8 cellular contexts compared by ENCODE assay signal in the genomic region with DNA sequence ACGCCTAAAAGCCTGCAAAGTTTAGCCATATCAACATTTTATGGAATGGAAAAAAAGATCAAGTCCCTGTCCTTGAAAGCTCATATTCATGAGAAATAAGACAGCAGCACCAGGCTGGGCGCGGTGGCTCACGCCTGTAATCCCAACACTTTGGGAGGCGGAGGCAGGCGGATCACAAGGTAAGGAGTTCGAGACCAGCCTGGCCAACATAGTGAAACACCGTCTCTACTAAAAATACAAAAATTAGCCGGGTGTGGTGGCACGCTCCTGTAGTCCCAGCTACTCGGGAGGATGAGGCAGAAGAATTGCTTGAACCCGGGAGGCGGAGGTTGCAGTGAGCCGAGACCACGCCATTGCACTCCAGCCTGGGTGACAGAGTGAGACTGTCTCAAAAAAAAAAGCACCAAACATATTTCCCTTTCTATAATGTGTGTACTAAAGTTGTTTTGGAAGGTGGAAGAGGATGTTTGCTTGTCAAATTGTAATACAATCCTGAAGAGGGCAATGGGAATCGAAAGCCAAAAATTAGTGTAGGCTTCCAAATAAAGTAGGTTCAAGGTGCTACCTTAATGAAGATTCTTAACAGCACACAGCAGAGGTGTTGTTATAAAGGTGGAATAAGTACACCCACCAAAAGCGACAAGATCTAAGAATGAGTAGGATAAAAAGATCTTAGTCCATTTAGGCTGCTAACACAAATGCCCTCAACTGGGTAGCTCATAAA. TPM values are rescaled to one million over a fixed set of nuclear protein-coding genes. Genes with fewer than 3 reads are reported as not detected.
A peak's percentile ranks its signal among the peaks of the same experiment; 100 is the strongest.
DNase-seq lines count a peak whose midpoint lies in the region; ATAC-seq and TF ChIP-seq lines count a peak whose summit lies in the region.
"Not testable (repeated sequence)": the region's sequence is repeated elsewhere in the genome, so short reads cannot be mapped to it uniquely, and the experiment has no call there.

No MANE protein-coding gene starts in this region.

- H3K36me3 ChIP-seq in OCI-LY7 (ENCODE audit: insufficient read depth, low read length); mesodermal cell (ENCODE audit: control insufficient read depth, insufficient read depth, low read length); uterus: not testable (repeated sequence)

- peaks cover 29% of the 10 kb centered on the region for H3K79me2 ChIP-seq in OCI-LY7 (ENCODE audit: insufficient read depth, low read depth, low read length)

- not testable (repeated sequence) for H3K27ac ChIP-seq in OCI-LY7 (ENCODE audit: low read depth, low read length, poor library complexity, severe bottlenecking)
- H3K27ac ChIP-seq in caudate nucleus (ENCODE audit: low read depth, low read length) (peak overlapping the region; percentile 93), mesodermal cell (ENCODE audit: low read depth, low read length, severe bottlenecking) (peak overlapping the region; percentile 96), uterus (peak overlapping the region; percentile 96 to 98)

- not testable (repeated sequence) for H3K9me3 Mint-ChIP-seq in activated T-cell treated with anti-CD3 and anti-CD28 coated beads, Interleukin-2, amount 50 U/mL, for 4 hours

- not testable (repeated sequence) for TF ChIP-seq CTCF in GM12865 (IDR thresholded peaks at IDR 0.05; ENCODE audit: insufficient read depth, low read depth, low read length, missing control alignments); OCI-LY7 (conservative IDR thresholded peaks at IDR 0.05; ENCODE audit: low read length); foreskin fibroblast (IDR thresholded peaks at IDR 0.05; ENCODE audit: low read depth, low read length); retinal pigment epithelial cell (conservative IDR thresholded peaks at IDR 0.05; ENCODE audit: low read depth, low read length); uterus (IDR thresholded peaks at IDR 0.05)

- not testable (repeated sequence) for H3K27me3 Mint-ChIP-seq in activated T-cell treated with anti-CD3 and anti-CD28 coated beads, Interleukin-2, amount 50 U/mL, for 4 hours (ENCODE audit: low read depth)

- H3K9me3 ChIP-seq in OCI-LY7 (ENCODE audit: low read length); mesodermal cell (ENCODE audit: control insufficient read depth, low read length); uterus: not testable (repeated sequence)

- not testable (repeated sequence) for ATAC-seq in activated T-cell treated with anti-CD3 and anti-CD28 coated beads, Interleukin-2, amount 50 U/mL, for 4 hours

- not testable (repeated sequence) for BruUV-seq in OCI-LY7 (replicated peaks; lab: Mats Ljungman, UMichigan)

- not testable (repeated sequence) for H3K27me3 ChIP-seq in uterus

- not testable (repeated sequence) for DNase-seq in GM12865 (ENCODE audit: low read depth); OCI-LY7 (ENCODE audit: low spot score); activated T-cell treated with anti-CD3 and anti-CD28 coated beads, Interleukin-2, amount 50 U/mL, for 4 hours; caudate nucleus (lab: John Stamatoyannopoulos, UW); foreskin fibroblast; retinal pigment epithelial cell (ENCODE audit: low read depth); uterus

- H3K4me3 ChIP-seq in GM12865 (ENCODE audit: low read depth, low read length) (peak overlapping the region; percentile 90), OCI-LY7 (ENCODE audit: low read depth, low read length, poor library complexity, severe bottlenecking) (peak overlapping the region; percentile 75), foreskin fibroblast (ENCODE audit: low read depth in 1 of 2, low read length in 2 of 2) (peak overlapping the region; percentile 89 to 95), mesodermal cell (ENCODE audit: extremely low read depth, insufficient read depth, low read length, poor library complexity, severe bottlenecking) (peak overlapping the region; percentile 93), retinal pigment epithelial cell (ENCODE audit: low read length) (peak overlapping the region; percentile 87), uterus (peak overlapping the region; percentile 86 to 87)

- WGBS in mesodermal cell (ENCODE audit: insufficient coverage in 2 of 2), 2 experiments: 98% methylated on average over 11 to 12 of the region's 17 CpGs

- H3K9me2 ChIP-seq in OCI-LY7 (ENCODE audit: insufficient read depth, low read length): not testable (repeated sequence)

- POLR2A ChIA-PET in OCI-LY7 (lab: Charles Lee): interaction anchor here (0.8 to 3.9 kb wide), 6 partner anchors 10 to 327 kb away, joined by 3 to 49 read pairs (median 12); partner anchors contain the start of genes FBXO33, GEMIN2 and TRAPPC6B

- H3K4me3 Mint-ChIP-seq in activated T-cell treated with anti-CD3 and anti-CD28 coated beads, Interleukin-2, amount 50 U/mL, for 4 hours: peak overlapping the region; percentile 95

- H3K4me2 ChIP-seq in OCI-LY7 (ENCODE audit: low read length): peak overlapping the region; percentile 93

- peaks cover 21% of the 10 kb centered on the region for H3K4me1 ChIP-seq in OCI-LY7 (ENCODE audit: insufficient read depth, low read length, poor library complexity, severe bottlenecking)
- not testable (repeated sequence) for H3K4me1 ChIP-seq in mesodermal cell (ENCODE audit: control insufficient read depth, insufficient read depth, low read length, poor library complexity, severe bottlenecking); uterus

- H2AFZ ChIP-seq in OCI-LY7 (ENCODE audit: low read length): not testable (repeated sequence)

- not testable (repeated sequence) for H4K20me1 ChIP-seq in OCI-LY7 (ENCODE audit: insufficient read depth, low read length)

- H3K4me1 Mint-ChIP-seq in activated T-cell treated with anti-CD3 and anti-CD28 coated beads, Interleukin-2, amount 50 U/mL, for 4 hours (ENCODE audit: low read depth): peaks cover 38% of the 10 kb centered on the region

- CTCF ChIA-PET in OCI-LY7 (lab: Charles Lee; ENCODE audit: unreplicated experiment): interaction anchor here (0.6 to 1.4 kb wide), 2 partner anchors 10 to 1189 kb away, joined by 3 to 4 read pairs; partner anchors contain the start of gene GEMIN2

- not testable (repeated sequence) for H3K36me3 Mint-ChIP-seq in activated T-cell treated with anti-CD3 and anti-CD28 coated beads, Interleukin-2, amount 50 U/mL, for 4 hours (ENCODE audit: insufficient read depth)

- intact Hi-C loops in OCI-LY7 (cut with micrococcal nuclease; ENCODE audit: unreplicated experiment): loop anchor here (5.0 kb wide), 1 partner anchor 163 kb away; no protein-coding TSS in a partner anchor
- intact Hi-C loops in uterus (cut with DNase I; ENCODE audit: low total_unique reads): loop anchor here (10.0 kb wide), 1 partner anchor 331 kb away; the partner anchor contains the start of gene FBXO33

- TF ChIP-seq POLR2A in uterus (IDR thresholded peaks at IDR 0.05): not testable (repeated sequence)

RNA-seq across cellular contexts. Expression of gene SEC23A, which starts 1.2 kb away (rescaled TPM):
- 55.7 and 68.8 TPM in 2 replicates for total RNA-seq in OCI-LY7 (2014; rRNA removed; shearing (Covaris generic))
- 47.5 and 55.1 TPM in 2 replicates for total RNA-seq in OCI-LY7 (2022)
- total RNA-seq in activated T-cell treated with anti-CD3 and anti-CD28 coated beads, Interleukin-2, amount 50 U/mL, for 4 hours: 10 to 100 TPM; 33.8 to 46.5 (median 33.8) TPM
- 120 TPM for polyA plus RNA-seq in mesodermal cell (2013, experiment 1 of 2)
- 112 TPM for polyA plus RNA-seq in mesodermal cell (2013, experiment 2 of 2)
- 100 to 1,000 TPM; 133 to 322 (median 231) TPM for total RNA-seq in uterus

RNA-seq across cellular contexts. Expression of gene GEMIN2, which starts 9.9 kb away (rescaled TPM):
- total RNA-seq in OCI-LY7 (2014; rRNA removed; shearing (Covaris generic)): 53.4 and 72.0 TPM in 2 replicates
- total RNA-seq in OCI-LY7 (2022) (46.2 and 47.1 TPM in 2 replicates), uterus (10 to 100 TPM; 11.3 to 53.2 (median 28.2) TPM)
- 10 to 100 TPM; 19.5 to 21.2 (median 21.1) TPM for total RNA-seq in activated T-cell treated with anti-CD3 and anti-CD28 coated beads, Interleukin-2, amount 50 U/mL, for 4 hours
- 19.5 TPM for polyA plus RNA-seq in mesodermal cell (2013, experiment 1 of 2)
- polyA plus RNA-seq in mesodermal cell (2013, experiment 2 of 2): 21.3 TPM
